Comparison of ENCODE assay signal across 8 cellular contexts in the genomic region with DNA sequence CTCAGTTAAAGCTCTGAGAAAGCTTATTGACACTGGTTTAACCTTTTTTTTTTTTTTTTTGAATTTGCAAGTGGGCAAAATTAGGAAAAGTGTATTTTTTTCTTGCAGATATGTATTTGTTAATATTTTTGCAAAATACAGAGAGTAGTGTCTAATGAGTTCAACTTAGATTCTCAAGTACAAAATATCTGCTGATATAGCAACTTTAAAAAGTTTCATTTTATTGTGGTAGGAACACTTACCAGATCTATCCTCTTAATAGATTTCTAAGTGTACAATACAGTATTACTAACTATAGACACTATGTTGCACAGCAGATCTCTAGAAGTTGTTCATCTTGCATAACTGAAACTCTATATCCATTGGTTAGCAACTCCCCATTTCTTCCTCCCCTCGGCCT.
"Had no signal": no experiment of that assay in that cellular context is flagged by ENCODE, and none has a peak within 500 bp of the region (broad histone marks: within the 10 kb centered on the region; RNA-seq: fewer than 3 reads in every experiment).

No MANE protein-coding gene starts in this region.

- FAIRE-seq: G401.6, GM12878, GM12891, GM12892, GM18507, GM19239 had no signal

- ATAC-seq: GM12878 had no signal

- H3K4me3 ChIP-seq: GM12878 had no signal

- DNase-seq: GDM1, GF-D8 had no signal
